19 cellular contexts compared by ENCODE assay signal in the genomic region with DNA sequence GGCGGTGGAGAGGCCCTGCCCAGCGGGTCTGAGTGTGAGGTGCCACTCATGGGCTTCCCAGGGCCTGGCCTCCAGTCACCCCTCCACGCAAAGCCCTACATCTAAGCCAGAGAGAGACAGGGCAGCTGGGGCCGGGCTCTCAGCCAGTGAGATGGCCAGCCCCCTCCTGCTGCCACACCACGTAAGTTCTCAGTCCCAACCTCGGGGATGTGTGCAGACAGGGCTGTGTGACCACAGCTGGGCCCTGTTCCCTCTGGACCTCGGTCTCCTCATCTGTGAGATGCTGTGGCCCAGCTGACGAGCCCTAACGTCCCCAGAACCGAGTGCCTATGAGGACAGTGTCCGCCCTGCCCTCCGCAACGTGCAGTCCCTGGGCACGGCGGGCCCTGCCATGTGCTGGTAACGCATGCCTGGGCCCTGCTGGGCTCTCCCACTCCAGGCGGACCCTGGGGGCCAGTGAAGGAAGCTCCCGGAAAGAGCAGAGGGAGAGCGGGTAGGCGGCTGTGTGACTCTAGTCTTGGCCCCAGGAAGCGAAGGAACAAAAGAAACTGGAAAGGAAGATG. TPM values are rescaled to one million over a fixed set of nuclear protein-coding genes. Genes with fewer than 3 reads are reported as not detected.
A peak's percentile ranks its signal among the peaks of the same experiment; 100 is the strongest.
DNase-seq lines count a peak whose midpoint lies in the region; ATAC-seq, FAIRE-seq and TF ChIP-seq lines count a peak whose summit lies in the region.
"Had no signal": no experiment of that assay in that cellular context is flagged by ENCODE, and none has a peak within 500 bp of the region (broad histone marks: within the 10 kb centered on the region; RNA-seq: fewer than 3 reads in every experiment).

No MANE protein-coding gene starts in this region.

- TF ChIP-seq POLR2A in H1 (IDR thresholded peaks at IDR 0.05; ENCODE audit: control extremely low read depth in 1 of 2, low read depth in 2 of 2, low read length in 2 of 2) = no peak
- no peak for TF ChIP-seq POLR2A in suprapubic skin (IDR thresholded peaks at IDR 0.05)

- H4K91ac ChIP-seq in H1 (replicated peaks; ENCODE audit: insufficient read length, low read length) = no peak overlapping the region

- H3K4me2 ChIP-seq in H1 (ENCODE audit: insufficient read depth in 1 of 2, low read depth in 2 of 2, low read length in 2 of 2) = no peak overlapping the region

- no peak overlapping the region for H3K4me3 Mint-ChIP-seq in CD8-positive, alpha-beta T cell
- peak overlapping the region in 3 of 4 donors; percentile 17 to 52 (median 28) for H3K4me3 Mint-ChIP-seq in IgD-negative memory B cell
- H3K4me3 Mint-ChIP-seq: activated naive CD8-positive, alpha-beta T cell treated with anti-CD3 and anti-CD28 coated beads, Interleukin-2, amount 50 U/mL, for 24 hours; activated T-helper 1 cell treated with anti-CD3 and anti-CD28 coated beads, Interleukin-12 subunit alpha, Interleukin-12 subunit beta, Interleukin-2, Interleukin-4 antibody, amounts not matched to agents 30 ng/mL and 10 ng/mL and 1 ng/mL, durations not matched to agents 14 hours and 24 hours and 36 hours; neural crest cell had no signal

- no peaks in the 10 kb centered on the region for H3K9me3 Mint-ChIP-seq in CD8-positive, alpha-beta T cell
- no peaks in the 10 kb centered on the region for H3K9me3 Mint-ChIP-seq in IgD-negative memory B cell
- H3K9me3 Mint-ChIP-seq: activated naive CD8-positive, alpha-beta T cell treated with anti-CD3 and anti-CD28 coated beads, Interleukin-2, amount 50 U/mL, for 24 hours; activated T-helper 1 cell treated with anti-CD3 and anti-CD28 coated beads, Interleukin-12 subunit alpha, Interleukin-12 subunit beta, Interleukin-2, Interleukin-4 antibody, amounts not matched to agents 30 ng/mL and 10 ng/mL and 1 ng/mL, durations not matched to agents 14 hours and 24 hours and 36 hours; neural crest cell had no signal

- POLR2A ChIA-PET in CD8-positive, alpha-beta T cell (lab: Charles Lee) = no interaction called here
- POLR2A ChIA-PET in H1 (lab: Charles Lee; ENCODE audit: partially characterized antibody) = interaction anchor here (0.9 to 11.9 kb wide), 5 partner anchors 5 to 44 kb away, joined by 3 to 223 read pairs (median 7); a partner anchor contains a TSS

- H3K23ac ChIP-seq in H1 (ENCODE audit: insufficient read length) = no peak overlapping the region

- H2BK120ac ChIP-seq in H1 (replicated peaks; ENCODE audit: low read depth, low read length) = no peak overlapping the region

- H2BK20ac ChIP-seq in H1 (ENCODE audit: low read length) = no peak overlapping the region

- H3K14ac ChIP-seq in H1 (ENCODE audit: insufficient read length) = no peak overlapping the region

- CTCF ChIA-PET in CD8-positive, alpha-beta T cell (lab: Charles Lee) = no interaction called here
- CTCF ChIA-PET in H1 (lab: Charles Lee; ENCODE audit: partially characterized antibody) = interaction anchor here (0.6 to 24.8 kb wide), 5 partner anchors 10 to 22 kb away, joined by 4 to 659 read pairs (median 7); no protein-coding TSS in a partner anchor

- H4K20me1 ChIP-seq in H1 (replicated peaks in 1 of 2; ENCODE audit: control insufficient read depth in 1 of 2, insufficient read depth in 2 of 2, low read length in 2 of 2) = peaks cover 5 to 15% of the 10 kb centered on the region in 2 experiments

- 95% methylated on average over 19 of the region's 21 CpGs; no CpG with 5 or more reads in 1 of the 2 experiments for WGBS in H1 (ENCODE audit: extremely low coverage in 1 of 2, insufficient coverage in 1 of 2, insufficient read length in 1 of 2, insufficient replicate concordance in 2 of 2, low coverage in 1 of 2, low lambda C conversion rate in 2 of 2, missing lambda C conversion rate in 1 of 2), 2 experiments
- WGBS in suprapubic skin = 80% methylated on average over 19 of the region's 21 CpGs

- TF ChIP-seq CTCF in CD8-positive, alpha-beta T cell (IDR thresholded peaks at IDR 0.05) = no peak
- TF ChIP-seq CTCF in H1 (IDR thresholded peaks at IDR 0.05; ENCODE audit: control extremely low read depth in 1 of 3, insufficient read depth in 1 of 3, low read depth in 1 of 3, low read length in 3 of 3) = no peak
- TF ChIP-seq CTCF in suprapubic skin (IDR thresholded peaks at IDR 0.05) = no peak
- no peak for TF ChIP-seq CTCF in omental fat pad (IDR thresholded peaks at IDR 0.05)

- no peak overlapping the region for H3K56ac ChIP-seq in H1 (replicated peaks; ENCODE audit: insufficient read length, low read depth, low read length)

- H3K27me3 ChIP-seq in CD8-positive, alpha-beta T cell (ENCODE audit: insufficient read depth, low read length) = no peaks in the 10 kb centered on the region
- no peaks in the 10 kb centered on the region for H3K27me3 ChIP-seq in H1 (replicated peaks in 1 of 4; ENCODE audit: control insufficient read depth in 3 of 4, extremely low read depth in 1 of 4, insufficient read depth in 3 of 4, low read length in 3 of 4)
- no peaks in the 10 kb centered on the region for H3K27me3 ChIP-seq in suprapubic skin
- H3K27me3 ChIP-seq: cardiac muscle cell, uterus had no signal

- DNase-seq in CD8-positive, alpha-beta T cell = no peak
- no peak for DNase-seq in H1 (ENCODE audit: low read depth in 1 of 2, low spot score in 2 of 2)
- peak in 1 of 2 donors; percentile 65 for DNase-seq in suprapubic skin (ENCODE audit: low spot score in 2 of 2)
- DNase-seq in AG08396 (ENCODE audit: low spot score) = no peak
- no peak for DNase-seq in islet precursor cell
- no peak for DNase-seq in omental fat pad (ENCODE audit: low spot score)
- DNase-seq: activated naive CD8-positive, alpha-beta T cell treated with anti-CD3 and anti-CD28 coated beads, Interleukin-2, amount 50 U/mL, for 24 hours; effector CD4-positive, alpha-beta T cell; NCI-H1417 treated with DMSO at 0.1 percent for 48 hours; NCI-H2171; PC-3; SK-N-SH; stimulated activated naive CD4-positive, alpha-beta T cell; uterus had no signal

- no peak for TF ChIP-seq EP300 in H1 (IDR thresholded peaks at IDR 0.05; ENCODE audit: borderline replicate concordance in 1 of 2, low read depth in 2 of 2, low read length in 2 of 2)
- no peak for TF ChIP-seq EP300 in suprapubic skin (IDR thresholded peaks at IDR 0.05)

- peaks cover 39% of the 10 kb centered on the region for H3K36me3 ChIP-seq in CD8-positive, alpha-beta T cell (ENCODE audit: insufficient read depth, low read length)
- H3K36me3 ChIP-seq in H1 (ENCODE audit: control insufficient read depth in 2 of 4, insufficient read depth in 4 of 4, low read length in 3 of 4) (peaks cover 0 to 18% (median 2%) of the 10 kb centered on the region in 4 experiments; a peak in 4 of 8 replicates), suprapubic skin (peaks cover 52% of the 10 kb centered on the region)
- H3K36me3 ChIP-seq: cardiac muscle cell, uterus had no signal

- peaks cover 1% of the 10 kb centered on the region for H3K4me1 Mint-ChIP-seq in CD8-positive, alpha-beta T cell (ENCODE audit: low read depth)
- no peaks in the 10 kb centered on the region for H3K4me1 Mint-ChIP-seq in IgD-negative memory B cell

- intact Hi-C loops in CD8-positive, alpha-beta T cell (cut with DNase I, micrococcal nuclease) = no loop called here

- H3K36me3 Mint-ChIP-seq in CD8-positive, alpha-beta T cell = peaks cover 58% of the 10 kb centered on the region
- peaks cover 7% of the 10 kb centered on the region for H3K36me3 Mint-ChIP-seq in IgD-negative memory B cell

- peak overlapping the region; percentile 68; the same call in 1 of the 2 replicates for H4K8ac ChIP-seq in H1 (ENCODE audit: extremely low read depth, insufficient read depth, low read length)

- no peak overlapping the region for H4K5ac ChIP-seq in H1 (ENCODE audit: insufficient read length, low read depth, low read length)

- H3K79me1 ChIP-seq in H1 (ENCODE audit: low read depth, low read length) = 0 out of 2 replicates have a peak, but pooled peaks cover 3% of the 10 kb centered on the region

- no peak overlapping the region for H2BK15ac ChIP-seq in H1 (ENCODE audit: low read length)

- no peaks in the 10 kb centered on the region; a peak in 1 of 4 replicates for H3K79me2 ChIP-seq in H1 (ENCODE audit: control insufficient read depth in 1 of 2, insufficient read depth in 2 of 2, low read length in 2 of 2)

- no peak overlapping the region for H3K4ac ChIP-seq in H1 (replicated peaks; ENCODE audit: insufficient read length, low read depth, low read length)

- no peak overlapping the region for H3K27ac ChIP-seq in CD8-positive, alpha-beta T cell (ENCODE audit: low read depth, low read length)
- H3K27ac ChIP-seq in H1 (ENCODE audit: low read depth, low read length) (no peak overlapping the region; the same call in 1 of the 2 replicates), suprapubic skin (peak overlapping the region; percentile 36)
- H3K27ac ChIP-seq: cardiac muscle cell had no signal

- peak overlapping the region; percentile 68; the same call in 1 of the 2 replicates for H2BK12ac ChIP-seq in H1 (ENCODE audit: low read depth, low read length)

- no peak for TF ChIP-seq RAD21 in H1 (IDR thresholded peaks at IDR 0.05 in 1 of 2, conservative IDR thresholded peaks at IDR 0.05 in 1 of 2; ENCODE audit: low read depth in 2 of 2, low read length in 2 of 2)

- no peaks in the 10 kb centered on the region for H3K23me2 ChIP-seq in H1 (ENCODE audit: low read depth, low read length)

- H3K4me1 ChIP-seq in CD8-positive, alpha-beta T cell (ENCODE audit: insufficient read depth, low read length) = no peaks in the 10 kb centered on the region
- H3K4me1 ChIP-seq in H1 (replicated peaks in 1 of 4; ENCODE audit: control insufficient read depth in 3 of 4, insufficient read depth in 4 of 4, low read length in 3 of 4) (peaks cover 0 to 16% (median 13%) of the 10 kb centered on the region in 4 experiments; a peak in 5 of 7 replicates), suprapubic skin (peaks cover 78% of the 10 kb centered on the region)

- no peak for FAIRE-seq in H1 (lab: Jason Lieb, UNC)
- FAIRE-seq: G401.6 had no signal

- H3K4me3 ChIP-seq in CD8-positive, alpha-beta T cell (ENCODE audit: low read depth, low read length) = no peak overlapping the region
- H3K4me3 ChIP-seq in H1 (ENCODE audit: extremely low read depth in 1 of 4, insufficient read depth in 2 of 4, low read depth in 3 of 4, low read length in 4 of 4) (no peak overlapping the region), suprapubic skin (no peak overlapping the region)
- H3K4me3 ChIP-seq: cardiac muscle cell, uterus had no signal

- H2AK5ac ChIP-seq in H1 (ENCODE audit: low read depth, low read length) = no peak overlapping the region

- H3K27me3 Mint-ChIP-seq in CD8-positive, alpha-beta T cell (ENCODE audit: low read depth) = no peaks in the 10 kb centered on the region
- no peaks in the 10 kb centered on the region for H3K27me3 Mint-ChIP-seq in IgD-negative memory B cell
- H3K27me3 Mint-ChIP-seq: activated naive CD8-positive, alpha-beta T cell treated with anti-CD3 and anti-CD28 coated beads, Interleukin-2, amount 50 U/mL, for 24 hours had no signal

- H3K27ac Mint-ChIP-seq in CD8-positive, alpha-beta T cell = peak overlapping the region; percentile 62
- peak overlapping the region in 2 of 3 donors; percentile 84 to 87 for H3K27ac Mint-ChIP-seq in IgD-negative memory B cell
- H3K27ac Mint-ChIP-seq: activated naive CD8-positive, alpha-beta T cell treated with anti-CD3 and anti-CD28 coated beads, Interleukin-2, amount 50 U/mL, for 24 hours; activated T-helper 1 cell treated with anti-CD3 and anti-CD28 coated beads, Interleukin-12 subunit alpha, Interleukin-12 subunit beta, Interleukin-2, Interleukin-4 antibody, amounts not matched to agents 30 ng/mL and 10 ng/mL and 1 ng/mL, durations not matched to agents 14 hours and 24 hours and 36 hours had no signal

- no peak overlapping the region for H3K9ac ChIP-seq in H1 (replicated peaks in 1 of 4; ENCODE audit: extremely low read depth in 1 of 4, low read depth in 3 of 4, low read length in 3 of 4)
- H3K9ac ChIP-seq: SK-N-SH had no signal

- no peak for ATAC-seq in CD8-positive, alpha-beta T cell
- ATAC-seq in omental fat pad (ENCODE audit: low FRiP score) = no peak
- ATAC-seq: activated naive CD8-positive, alpha-beta T cell treated with anti-CD3 and anti-CD28 coated beads, Interleukin-2, amount 50 U/mL, for 24 hours; PC-3 had no signal

- H2BK5ac ChIP-seq in H1 (ENCODE audit: low read depth, low read length) = peak overlapping the region; percentile 60; the same call in 1 of the 2 replicates

- H2AFZ ChIP-seq in H1 (ENCODE audit: low read length) = no peak overlapping the region

- peak overlapping the region; percentile 19; the same call in 1 of the 2 replicates for H3K18ac ChIP-seq in H1 (ENCODE audit: extremely low read depth, low read length)

- H3K9me3 ChIP-seq in CD8-positive, alpha-beta T cell (ENCODE audit: low read length) = no peaks in the 10 kb centered on the region
- H3K9me3 ChIP-seq in H1 (ENCODE audit: insufficient read depth in 2 of 2, low read depth in 1 of 2, low read length in 1 of 2) (no peaks in the 10 kb centered on the region), suprapubic skin (no peaks in the 10 kb centered on the region)
- H3K9me3 ChIP-seq: SK-N-SH, uterus had no signal

RNA-seq across cellular contexts. Expression of a gene that starts 11.2 kb away (rescaled TPM):
- under 1 TPM; 0.57 to 0.83 TPM for total RNA-seq in CD8-positive, alpha-beta T cell
- polyA plus RNA-seq in IgD-negative memory B cell = 0.45 TPM
- total RNA-seq in H1 (2021; fragmentation: NEBNext Ultra II Directional; extraction: Animal tissue kit (Norgen Biotek cat#: 25700)) = 9.6 and 10.1 TPM in 2 replicates
- 11.3 and 25.2 TPM in 2 replicates for polyA plus RNA-seq in H1 (2011; rRNA removed)
- 7.2 TPM for polyA plus RNA-seq in H1 (2011; cell fraction: cytosol; rRNA removed)
- 15.2 TPM for polyA plus RNA-seq in H1 (2011; cell fraction: nucleus; rRNA removed)
- 3.4 to 8.6 TPM (median 7.8 TPM) in 4 replicates for polyA plus RNA-seq in H1 (2012, experiment 1 of 2)
- polyA plus RNA-seq in H1 (2012, experiment 2 of 2) = 6.1 TPM
- polyA plus RNA-seq in H1 (2013, experiment 1 of 2) = 16.7 TPM
- 14.5 TPM for polyA plus RNA-seq in H1 (2013, experiment 2 of 2)
- polyA minus RNA-seq in H1 (2011; rRNA and poly(A)+ RNA removed) = 3.4 and 4.5 TPM in 2 replicates
- polyA minus RNA-seq in H1 (2011; cell fraction: cytosol; rRNA and poly(A)+ RNA removed) = 11.4 TPM
- 22.5 TPM for polyA minus RNA-seq in H1 (2011; cell fraction: nucleus; rRNA and poly(A)+ RNA removed)
- total RNA-seq in suprapubic skin = 10 to 100 TPM; 10.8 to 23.3 (median 22.3) TPM
- total RNA-seq in omental fat pad = 10 to 100 TPM; 10.8 to 40.0 (median 25.8) TPM

RNA-seq across cellular contexts. Expression of a gene that starts 31.8 kb away (rescaled TPM):
- total RNA-seq in CD8-positive, alpha-beta T cell = 10 to 100 TPM; 30.9 to 31.4 TPM
- polyA plus RNA-seq in IgD-negative memory B cell (40.4 TPM), H1 (2011; rRNA removed) (198 and 228 TPM in 2 replicates)
- 78.3 and 84.4 TPM in 2 replicates for total RNA-seq in H1 (2021; fragmentation: NEBNext Ultra II Directional; extraction: Animal tissue kit (Norgen Biotek cat#: 25700))
- 154 TPM for polyA plus RNA-seq in H1 (2011; cell fraction: cytosol; rRNA removed)
- 131 TPM for polyA plus RNA-seq in H1 (2011; cell fraction: nucleus; rRNA removed)
- polyA plus RNA-seq in H1 (2012, experiment 1 of 2) = 57.3 to 96.0 TPM (median 90.9 TPM) in 4 replicates
- polyA plus RNA-seq in H1 (2012, experiment 2 of 2) = 222 TPM
- polyA plus RNA-seq in H1 (2013, experiment 1 of 2) = 161 TPM
- polyA plus RNA-seq in H1 (2013, experiment 2 of 2) = 151 TPM
- 12.3 and 15.6 TPM in 2 replicates for polyA minus RNA-seq in H1 (2011; rRNA and poly(A)+ RNA removed)
- 31.5 TPM for polyA minus RNA-seq in H1 (2011; cell fraction: cytosol; rRNA and poly(A)+ RNA removed)
- polyA minus RNA-seq in H1 (2011; cell fraction: nucleus; rRNA and poly(A)+ RNA removed) = 32.7 TPM
- total RNA-seq in suprapubic skin (10 to 100 TPM; 23.8 to 54.7 (median 46.1) TPM), omental fat pad (10 to 100 TPM; 32.7 to 53.9 (median 41.8) TPM)

RNA-seq across cellular contexts. Expression of a gene that starts 33.5 kb away (rescaled TPM):
- total RNA-seq in CD8-positive, alpha-beta T cell = 100 to 1,000 TPM; 950 to 991 TPM
- 108 TPM for polyA plus RNA-seq in IgD-negative memory B cell
- 25.8 and 29.8 TPM in 2 replicates for total RNA-seq in H1 (2021; fragmentation: NEBNext Ultra II Directional; extraction: Animal tissue kit (Norgen Biotek cat#: 25700))
- 25.2 and 45.7 TPM in 2 replicates for polyA plus RNA-seq in H1 (2011; rRNA removed)
- polyA plus RNA-seq in H1 (2011; cell fraction: cytosol; rRNA removed) = 17.6 TPM
- polyA plus RNA-seq in H1 (2011; cell fraction: nucleus; rRNA removed) = 150 TPM
- 11.3 to 25.2 TPM (median 22.8 TPM) in 4 replicates for polyA plus RNA-seq in H1 (2012, experiment 1 of 2)
- 17.0 TPM for polyA plus RNA-seq in H1 (2012, experiment 2 of 2)
- polyA plus RNA-seq in H1 (2013, experiment 1 of 2) = 17.4 TPM
- polyA plus RNA-seq in H1 (2013, experiment 2 of 2) = 20.0 TPM
- 11.4 and 17.1 TPM in 2 replicates for polyA minus RNA-seq in H1 (2011; rRNA and poly(A)+ RNA removed)
- 25.4 TPM for polyA minus RNA-seq in H1 (2011; cell fraction: cytosol; rRNA and poly(A)+ RNA removed)
- 43.3 TPM for polyA minus RNA-seq in H1 (2011; cell fraction: nucleus; rRNA and poly(A)+ RNA removed)
- 10 to 100 TPM; 18.8 to 29.6 (median 25.7) TPM for total RNA-seq in suprapubic skin
- 10 to 100 TPM; 15.1 to 46.3 (median 27.5) TPM for total RNA-seq in omental fat pad

RNA-seq across cellular contexts. Expression of a gene that starts 42.8 kb away (rescaled TPM):
- 10 to 100 TPM; 13.8 to 17.4 TPM for total RNA-seq in CD8-positive, alpha-beta T cell
- 42.7 TPM for polyA plus RNA-seq in IgD-negative memory B cell
- 58.0 and 59.1 TPM in 2 replicates for total RNA-seq in H1 (2021; fragmentation: NEBNext Ultra II Directional; extraction: Animal tissue kit (Norgen Biotek cat#: 25700))
- 37.3 and 50.5 TPM in 2 replicates for polyA plus RNA-seq in H1 (2011; rRNA removed)
- polyA plus RNA-seq in H1 (2011; cell fraction: cytosol; rRNA removed) = 61.8 TPM
- 77.6 TPM for polyA plus RNA-seq in H1 (2011; cell fraction: nucleus; rRNA removed)
- 45.8 to 52.6 TPM (median 51.0 TPM) in 4 replicates for polyA plus RNA-seq in H1 (2012, experiment 1 of 2)
- polyA plus RNA-seq in H1 (2012, experiment 2 of 2) = 44.6 TPM
- polyA plus RNA-seq in H1 (2013, experiment 1 of 2) = 54.7 TPM
- polyA plus RNA-seq in H1 (2013, experiment 2 of 2) = 50.1 TPM
- 27.9 and 41.1 TPM in 2 replicates for polyA minus RNA-seq in H1 (2011; rRNA and poly(A)+ RNA removed)
- polyA minus RNA-seq in H1 (2011; cell fraction: cytosol; rRNA and poly(A)+ RNA removed) = 23.5 TPM
- 39.4 TPM for polyA minus RNA-seq in H1 (2011; cell fraction: nucleus; rRNA and poly(A)+ RNA removed)
- total RNA-seq in suprapubic skin = 10 to 100 TPM; 41.1 to 70.9 (median 48.7) TPM
- total RNA-seq in omental fat pad = 10 to 100 TPM; 40.5 to 47.1 (median 42.3) TPM

Comparison
In these comparisons a context has a peak if more than half of its experiments do, and no peak if none do; other contexts are left out.
1. RNA of a gene that starts 33.5 kb away (total RNA-seq): 950 to 991 TPM in CD8-positive, alpha-beta T cell; 15.1 to 46.3 TPM in omental fat pad, 25.8 to 29.8 TPM in H1 and 18.8 to 29.6 TPM in suprapubic skin; every median in the first group is over 10 times any median in the second.